ENCODE assay signal across 12 cellular contexts in genomic region chr4:7159923-7160322, GRCh38.
"Had no signal": no experiment of that assay in that cellular context is flagged by ENCODE, and none has a peak within 500 bp of the region (broad histone marks: within the 10 kb centered on the region; RNA-seq: fewer than 3 reads in every experiment).

No MANE protein-coding gene starts in this region.

- H3K9me3 ChIP-seq: breast epithelium, esophagus squamous epithelium, lower lobe of right lung, neutrophil, psoas muscle, testis, uterus had no signal

- H3K36me3 ChIP-seq: breast epithelium, esophagus squamous epithelium, lower lobe of right lung, neutrophil, uterus had no signal

- DNase-seq: amniotic stem cell; esophagus squamous epithelium; foreskin fibroblast; lower lobe of right lung; naive B cell; stimulated activated CD4-positive, alpha-beta T cell treated with anti-CD3 and anti-CD28 coated beads, Interleukin-4, amount 100 ng/mL, for 24 hours; testis had no signal

- H3K4me1 ChIP-seq: lower lobe of right lung, psoas muscle had no signal

- H3K27ac ChIP-seq: breast epithelium, esophagus squamous epithelium, lower lobe of right lung, neutrophil, psoas muscle, testis, uterus had no signal

- H3K27me3 ChIP-seq: breast epithelium, esophagus squamous epithelium, testis, uterus had no signal

- H3K4me3 ChIP-seq: breast epithelium, esophagus squamous epithelium, lower lobe of right lung, psoas muscle, testis, uterus had no signal

- ATAC-seq: activated naive CD4-positive, alpha-beta T cell treated with anti-CD3 and anti-CD28 coated beads, Interleukin-2, amount 50 U/mL, for 72 hours; lower lobe of right lung; psoas muscle had no signal
